14 cellular contexts compared by ENCODE assay signal in the genomic region with DNA sequence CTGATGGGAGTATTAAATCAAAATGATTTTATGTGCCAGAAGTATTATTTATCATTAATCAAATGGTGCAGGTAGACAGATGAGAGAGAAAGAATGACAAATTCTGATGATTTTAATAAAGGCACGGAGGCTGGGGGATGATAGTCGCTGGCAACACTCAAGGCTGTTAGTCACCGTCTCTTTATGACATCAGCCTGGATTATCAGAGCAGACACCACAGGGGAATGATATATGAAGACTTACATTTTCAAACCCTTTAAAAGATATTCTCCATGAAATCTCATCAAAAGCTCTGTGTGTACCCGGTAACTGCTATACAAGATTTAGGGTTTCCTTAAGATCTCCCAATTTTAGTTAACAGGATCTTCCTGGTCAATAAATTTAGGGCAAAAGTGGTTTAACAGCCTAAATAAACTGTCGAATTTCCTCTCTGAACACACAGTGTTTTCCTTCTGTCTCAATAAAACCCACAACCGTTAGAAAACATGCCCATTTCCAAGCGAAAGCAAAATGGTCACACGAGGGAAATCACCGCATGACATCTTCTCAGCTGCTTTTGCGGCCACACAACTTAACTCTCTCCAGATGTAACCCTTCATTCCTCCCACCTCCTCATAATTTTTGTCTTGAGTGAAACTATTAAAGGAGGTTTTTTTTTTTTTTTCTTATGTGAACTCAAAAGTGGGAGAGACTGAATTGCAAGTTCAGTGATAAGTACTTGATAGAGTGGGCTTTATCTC.
A peak's percentile ranks its signal among the peaks of the same experiment; 100 is the strongest.
DNase-seq lines count a peak whose midpoint lies in the region; TF ChIP-seq lines count a peak whose summit lies in the region.
"Had no signal": no experiment of that assay in that cellular context is flagged by ENCODE, and none has a peak within 500 bp of the region (broad histone marks: within the 10 kb centered on the region; RNA-seq: fewer than 3 reads in every experiment).

No MANE protein-coding gene starts in this region.

- no peak overlapping the region for H3K27ac ChIP-seq in endodermal cell (ENCODE audit: low read depth, low read length)
- no peak overlapping the region for H3K27ac ChIP-seq in transverse colon
- H3K27ac ChIP-seq: 22Rv1, foreskin keratinocyte had no signal

- DNase-seq in T-helper 1 cell (no peak), KBM-7 (peak; percentile 30), endodermal cell (peak; percentile 2), smooth muscle cell of the brain vasculature (ENCODE audit: low read depth, low spot score) (peak; percentile 69), transverse colon (no peak), NOMO-1 (lab: John Stamatoyannopoulos, UW; ENCODE audit: unreplicated experiment in 2 of 2) (no peak), posterior vena cava (ENCODE audit: low spot score) (no peak)
- DNase-seq: foreskin keratinocyte, NCI-H2029 treated with DMSO at 0.1 percent for 48 hours, T-helper 9 cell had no signal

- no peak for TF ChIP-seq EP300 in transverse colon (IDR thresholded peaks at IDR 0.05; ENCODE audit: low read depth)

- no peak for TF ChIP-seq POLR2A in transverse colon (IDR thresholded peaks at IDR 0.05)

- 91 to 93% methylated on average over 9 to 10 of the region's 10 CpGs for WGBS in endodermal cell (ENCODE audit: insufficient coverage in 1 of 2, insufficient read length in 1 of 2), 2 experiments
- 32 to 37% methylated on average over 10 of the region's 10 CpGs for WGBS in transverse colon (ENCODE audit: low coverage in 1 of 2), 2 donors

- H3K9me3 Mint-ChIP-seq in T-helper 1 cell treated with Interleukin-12 subunit alpha and Interleukin-12 subunit beta and Interleukin-4 antibody, amounts not matched to agents 30 μg/mL and 1 μg/mL, for 36 hours = no peaks in the 10 kb centered on the region
- H3K9me3 Mint-ChIP-seq in endodermal cell = peaks cover 12% of the 10 kb centered on the region

- H3K9me3 ChIP-seq in endodermal cell (ENCODE audit: control insufficient read depth, low read length) (peaks cover 12% of the 10 kb centered on the region), transverse colon (no peaks in the 10 kb centered on the region)

- peaks cover 8% of the 10 kb centered on the region for H3K4me1 Mint-ChIP-seq in T-helper 1 cell treated with Interleukin-12 subunit alpha and Interleukin-12 subunit beta and Interleukin-4 antibody, amounts not matched to agents 30 μg/mL and 1 μg/mL, for 36 hours (ENCODE audit: low read depth)
- H3K4me1 Mint-ChIP-seq in endodermal cell = no peaks in the 10 kb centered on the region
- H3K4me1 Mint-ChIP-seq: IgD-negative memory B cell had no signal

- no peak overlapping the region for H3K27ac Mint-ChIP-seq in T-helper 1 cell treated with Interleukin-12 subunit alpha and Interleukin-12 subunit beta and Interleukin-4 antibody, amounts not matched to agents 30 μg/mL and 1 μg/mL, for 36 hours
- H3K27ac Mint-ChIP-seq in endodermal cell = no peak overlapping the region
- H3K27ac Mint-ChIP-seq: stimulated activated naive CD8-positive, alpha-beta T cell treated with anti-CD3 and anti-CD28 coated beads, Interleukin-15, Interleukin-2, amounts not matched to agents 100 ng/mL and 50 ng/mL, for 24 hours had no signal

- intact Hi-C loops in transverse colon (cut with DNase I; ENCODE audit: low total_unique reads) = no loop called here
- intact Hi-C loops in posterior vena cava (cut with DNase I) = no loop called here

- no peaks in the 10 kb centered on the region for H3K36me3 Mint-ChIP-seq in T-helper 1 cell treated with Interleukin-12 subunit alpha and Interleukin-12 subunit beta and Interleukin-4 antibody, amounts not matched to agents 30 μg/mL and 1 μg/mL, for 36 hours (ENCODE audit: low read depth)
- no peaks in the 10 kb centered on the region for H3K36me3 Mint-ChIP-seq in endodermal cell (ENCODE audit: low read depth)
- H3K36me3 Mint-ChIP-seq: IgD-negative memory B cell had no signal

- no peak overlapping the region for H3K9ac ChIP-seq in endodermal cell (ENCODE audit: extremely low read depth, low read length, poor library complexity, severe bottlenecking)

- peak overlapping the region; percentile 18 for H3K4me3 Mint-ChIP-seq in T-helper 1 cell treated with Interleukin-12 subunit alpha and Interleukin-12 subunit beta and Interleukin-4 antibody, amounts not matched to agents 30 μg/mL and 1 μg/mL, for 36 hours
- no peak overlapping the region for H3K4me3 Mint-ChIP-seq in endodermal cell
- H3K4me3 Mint-ChIP-seq: IgD-negative memory B cell; stimulated activated naive CD8-positive, alpha-beta T cell treated with anti-CD3 and anti-CD28 coated beads, Interleukin-15, Interleukin-2, amounts not matched to agents 100 ng/mL and 50 ng/mL, for 24 hours had no signal

- peaks cover 31% of the 10 kb centered on the region for H3K27me3 Mint-ChIP-seq in T-helper 1 cell treated with Interleukin-12 subunit alpha and Interleukin-12 subunit beta and Interleukin-4 antibody, amounts not matched to agents 30 μg/mL and 1 μg/mL, for 36 hours (ENCODE audit: low read depth)
- H3K27me3 Mint-ChIP-seq in endodermal cell (ENCODE audit: insufficient read depth) = peaks cover 2% of the 10 kb centered on the region

- in situ Hi-C loops in KBM-7 (cut with MboI; ENCODE audit: low pct_unique_long_range_greater_than_20kb, low sequenced_read_pairs) = no loop called here
- in situ Hi-C loops in transverse colon (cut with MboI; ENCODE audit: low pct_ligation_motif_present in 1 of 4, low pct_unique_long_range_greater_than_20kb in 1 of 4, low sequenced_read_pairs in 3 of 4) = no loop called here

- H3K27me3 ChIP-seq in endodermal cell (ENCODE audit: control insufficient read depth, insufficient read depth, low read length, poor library complexity, severe bottlenecking) (no peaks in the 10 kb centered on the region), transverse colon (peaks cover 3% of the 10 kb centered on the region)
- H3K27me3 ChIP-seq: foreskin keratinocyte had no signal

- H3K4me1 ChIP-seq in endodermal cell (ENCODE audit: control insufficient read depth, insufficient read depth, low read length) (no peaks in the 10 kb centered on the region), transverse colon (no peaks in the 10 kb centered on the region)
- H3K4me1 ChIP-seq: foreskin keratinocyte had no signal

- H3K36me3 ChIP-seq in endodermal cell (ENCODE audit: control insufficient read depth, insufficient read depth, low read length) = no peaks in the 10 kb centered on the region
- H3K36me3 ChIP-seq in transverse colon = no peaks in the 10 kb centered on the region

- TF ChIP-seq CTCF in endodermal cell (conservative IDR thresholded peaks at IDR 0.05) (no peak), transverse colon (IDR thresholded peaks at IDR 0.05) (no peak)

- H3K4me3 ChIP-seq in endodermal cell (ENCODE audit: low read length) = no peak overlapping the region
- H3K4me3 ChIP-seq in transverse colon = no peak overlapping the region

Comparison
In these comparisons a context has a peak if more than half of its experiments do, and no peak if none do; other contexts are left out.
1. DNase-seq: peak in KBM-7 (single experiment), endodermal cell (single experiment) and smooth muscle cell of the brain vasculature (single experiment); none in T-helper 1 cell (0 of 5), transverse colon (single experiment), NOMO-1 (0 of 2) and posterior vena cava (single experiment).